In genomic region chr10:112687647-112688046, GRCh38 we compare ENCODE assay signal across 18 cellular contexts.
A peak's percentile ranks its signal among the peaks of the same experiment; 100 is the strongest.
DNase-seq lines count a peak whose midpoint lies in the region; ATAC-seq, FAIRE-seq and TF ChIP-seq lines count a peak whose summit lies in the region.
"Had no signal": no experiment of that assay in that cellular context is flagged by ENCODE, and none has a peak within 500 bp of the region (broad histone marks: within the 10 kb centered on the region; RNA-seq: fewer than 3 reads in every experiment).

No MANE protein-coding gene starts in this region.

- no CpG with 5 or more reads among the region's 4 CpGs for WGBS in IMR-90 (ENCODE audit: extremely low coverage in 2 of 2, insufficient read length in 1 of 2), 2 experiments
- WGBS in mesenchymal stem cell, result 89% methylated on average over 4 of the region's 4 CpGs

- H2BK12ac ChIP-seq in mesenchymal stem cell (ENCODE audit: low read length in 2 of 2), result peak overlapping the region in 1 of 2 experiments; percentile 42

- H3K9me3 ChIP-seq in IMR-90 (ENCODE audit: control insufficient read depth, insufficient read depth, low read length) (no peaks in the 10 kb centered on the region), mesenchymal stem cell (ENCODE audit: control insufficient read depth, low read length) (no peaks in the 10 kb centered on the region)

- H2BK15ac ChIP-seq in IMR-90 (ENCODE audit: low read depth, low read length) (no peak overlapping the region), mesenchymal stem cell (ENCODE audit: low read depth, poor library complexity, severe bottlenecking) (no peak overlapping the region)

- FAIRE-seq in HTR-8/SVneo (lab: Jason Lieb, UNC), result no peak

- dilution Hi-C loops in IMR-90 (cut with HindIII; ENCODE audit: low sequenced_read_pairs, unreplicated experiment), result no loop called here

- H3K27ac ChIP-seq in IMR-90 (ENCODE audit: insufficient read depth, low read length) (no peak overlapping the region), mesenchymal stem cell (ENCODE audit: low read length, poor library complexity, severe bottlenecking) (no peak overlapping the region)

- H3K9ac ChIP-seq in IMR-90 (ENCODE audit: low read depth, low read length), result no peak overlapping the region
- H3K9ac ChIP-seq in mesenchymal stem cell (ENCODE audit: low read length), result no peak overlapping the region

- no peaks in the 10 kb centered on the region for H4K20me1 ChIP-seq in IMR-90 (ENCODE audit: insufficient read depth, low read length)

- no peak overlapping the region for H2AK9ac ChIP-seq in IMR-90 (replicated peaks; ENCODE audit: low read depth, low read length, poor library complexity)

- H3K18ac ChIP-seq in IMR-90 (ENCODE audit: low read depth, low read length), result no peak overlapping the region
- H3K18ac ChIP-seq in mesenchymal stem cell (ENCODE audit: low read depth in 1 of 2, low read length in 2 of 2), result no peak overlapping the region

- no peak for TF ChIP-seq POLR2A in IMR-90 (IDR thresholded peaks at IDR 0.05; ENCODE audit: low read depth, low read length)

- no peak overlapping the region for H3K4me2 ChIP-seq in IMR-90 (ENCODE audit: low read depth, low read length)
- no peak overlapping the region for H3K4me2 ChIP-seq in mesenchymal stem cell (ENCODE audit: low read length, poor library complexity, severe bottlenecking)

- H4K5ac ChIP-seq in IMR-90 (ENCODE audit: low read depth, low read length), result no peak overlapping the region

- DNase-seq in Daoy (ENCODE audit: low read depth) (peak; percentile 2), IMR-90 (peak; percentile 64), choroid plexus epithelial cell (ENCODE audit: low read depth) (peak; percentile 59), mesenchymal stem cell (peak; percentile 53), HTR-8/SVneo (ENCODE audit: insufficient read length, low spot score) (no peak), foreskin melanocyte (no peak), NCI-H748 (lab: John Stamatoyannopoulos, UW; ENCODE audit: unreplicated experiment) (no peak)
- DNase-seq in activated CD4-positive, alpha-beta T cell treated with anti-CD3 and anti-CD28 coated beads for 48 hours, result no peak
- DNase-seq: activated CD4-positive, alpha-beta T cell treated with anti-CD3 and anti-CD28 coated beads, Interleukin-2, amount 10 ng/mL, durations not matched to agents 24 days and 14 days; activated T-cell treated with anti-CD3 and anti-CD28 coated beads, Interleukin-2, amount 50 U/mL, for 72 hours; amygdala; CD4-positive, alpha-beta T cell; endodermal cell; GDM1; Kasumi-1; NCI-H2171; stimulated activated naive CD4-positive, alpha-beta T cell treated with Interleukin-2 at 50 U/mL for 16 hours; T-cell had no signal

- H3K4me1 ChIP-seq in IMR-90 (ENCODE audit: control insufficient read depth, insufficient read depth, low read length), result no peaks in the 10 kb centered on the region
- H3K4me1 ChIP-seq in mesenchymal stem cell (ENCODE audit: control insufficient read depth, insufficient read depth, low read depth, low read length), result no peaks in the 10 kb centered on the region

- TF ChIP-seq CTCF in IMR-90 (conservative IDR thresholded peaks at IDR 0.05; ENCODE audit: low read depth, low read length), result no peak
- TF ChIP-seq CTCF in choroid plexus epithelial cell (conservative IDR thresholded peaks at IDR 0.05; ENCODE audit: low read depth, low read length), result no peak

- no peak overlapping the region for H2BK20ac ChIP-seq in IMR-90 (ENCODE audit: low read depth, low read length)

- H3K27me3 ChIP-seq in IMR-90 (ENCODE audit: control insufficient read depth, insufficient read depth, low read length) (no peaks in the 10 kb centered on the region), mesenchymal stem cell (ENCODE audit: control insufficient read depth in 1 of 2, insufficient read depth in 1 of 2, low read length in 2 of 2) (no peaks in the 10 kb centered on the region)

- H4K91ac ChIP-seq in IMR-90 (ENCODE audit: insufficient read depth, low read depth, low read length), result no peak overlapping the region
- no peak overlapping the region for H4K91ac ChIP-seq in mesenchymal stem cell (ENCODE audit: low read length)

- H2AK5ac ChIP-seq in IMR-90 (ENCODE audit: low read depth, low read length) (no peak overlapping the region), mesenchymal stem cell (ENCODE audit: low read length, severe bottlenecking) (no peak overlapping the region)

- H3K4ac ChIP-seq in IMR-90 (ENCODE audit: low read depth, low read length) (no peak overlapping the region), mesenchymal stem cell (ENCODE audit: low read depth in 1 of 2, low read length in 2 of 2) (no peak overlapping the region)

- in situ Hi-C loops in IMR-90 (cut with MboI; ENCODE audit: low sequenced_read_pairs), result no loop called here

- H3K23ac ChIP-seq in IMR-90 (ENCODE audit: low read depth, low read length), result no peak overlapping the region
- no peak overlapping the region for H3K23ac ChIP-seq in mesenchymal stem cell (ENCODE audit: low read length in 2 of 2)

- H2AFZ ChIP-seq in IMR-90 (replicated peaks; ENCODE audit: low read length, poor library complexity) (no peak overlapping the region), mesenchymal stem cell (ENCODE audit: low read depth, low read length) (no peak overlapping the region)

- H2BK120ac ChIP-seq in IMR-90 (ENCODE audit: low read depth, low read length) (no peak overlapping the region), mesenchymal stem cell (ENCODE audit: low read depth, low read length) (no peak overlapping the region)

- ATAC-seq in IMR-90 (ENCODE audit: low read depth), result peak; percentile 74
- ATAC-seq: activated T-cell treated with anti-CD3 and anti-CD28 coated beads, Interleukin-2, amount 50 U/mL, for 72 hours; T-cell had no signal

- H3K4me3 ChIP-seq in IMR-90 (ENCODE audit: insufficient read depth, low read depth, low read length), result no peak overlapping the region
- H3K4me3 ChIP-seq in choroid plexus epithelial cell (ENCODE audit: low read depth, low read length), result no peak overlapping the region
- H3K4me3 ChIP-seq in mesenchymal stem cell (ENCODE audit: insufficient read depth in 1 of 2, low read depth in 1 of 2, low read length in 2 of 2), result no peak overlapping the region

- POLR2A ChIA-PET in IMR-90 (lab: Charles Lee; ENCODE audit: unreplicated experiment), result interaction anchor here (0.6 kb wide), 2 partner anchors 9 to 29 kb away, joined by 3 to 7 read pairs; no protein-coding TSS in a partner anchor

- H3K36me3 ChIP-seq in IMR-90 (ENCODE audit: control insufficient read depth, insufficient read depth, low read length) (no peaks in the 10 kb centered on the region), mesenchymal stem cell (ENCODE audit: control insufficient read depth in 1 of 2, insufficient read depth in 2 of 2, low read depth in 1 of 2, low read length in 2 of 2) (no peaks in the 10 kb centered on the region)

- TF ChIP-seq RAD21 in IMR-90 (IDR thresholded peaks at IDR 0.05; ENCODE audit: low read length), result no peak

- peaks cover 3% of the 10 kb centered on the region; the same call in 1 of the 2 replicates for H3K9me1 ChIP-seq in IMR-90 (ENCODE audit: insufficient read depth, low read length)

- no peaks in the 10 kb centered on the region for H3K79me1 ChIP-seq in IMR-90 (ENCODE audit: low read depth in 1 of 2, low read length in 2 of 2)
- no peaks in the 10 kb centered on the region for H3K79me1 ChIP-seq in mesenchymal stem cell (replicated peaks; ENCODE audit: low read length, poor library complexity, severe bottlenecking)

- CTCF ChIA-PET in IMR-90 (lab: Yijun Ruan, JAX), result no interaction called here

- intact Hi-C loops in IMR-90 (cut with micrococcal nuclease), result no loop called here

- no TSS peak for BruUV-seq in IMR-90 (replicated peaks; lab: Mats Ljungman, UMichigan)

- H3K14ac ChIP-seq in IMR-90 (replicated peaks; ENCODE audit: low read depth, low read length) (no peak overlapping the region), mesenchymal stem cell (ENCODE audit: low read length in 2 of 2) (no peak overlapping the region)

- H4K8ac ChIP-seq in IMR-90 (ENCODE audit: low read depth in 2 of 2, low read length in 2 of 2) (no peak overlapping the region), mesenchymal stem cell (ENCODE audit: low read length) (no peak overlapping the region)

- H2BK5ac ChIP-seq in IMR-90 (ENCODE audit: low read depth, low read length, poor library complexity, severe bottlenecking) (no peak overlapping the region), mesenchymal stem cell (ENCODE audit: low read depth, low read length, poor library complexity, severe bottlenecking) (no peak overlapping the region)

- H3K56ac ChIP-seq in IMR-90 (ENCODE audit: extremely low read depth, insufficient read depth, low read length), result no peak overlapping the region

TF ChIP-seq in IMR-90, 13 proteins besides CTCF, POLR2A, EP300 and RAD21 (continues in another document):
- TF ChIP-seq USF2 (IDR thresholded peaks at IDR 0.05; ENCODE audit: low read depth, low read length), result no peak
- no peak for TF ChIP-seq BHLHE40 (IDR thresholded peaks at IDR 0.05; ENCODE audit: low read depth, low read length)
- TF ChIP-seq NFE2L2 (IDR thresholded peaks at IDR 0.05; ENCODE audit: low read depth, low read length), result no peak
- no peak for TF ChIP-seq CEBPB (IDR thresholded peaks at IDR 0.05; ENCODE audit: low read depth, low read length)
- TF ChIP-seq, protein P1, sequence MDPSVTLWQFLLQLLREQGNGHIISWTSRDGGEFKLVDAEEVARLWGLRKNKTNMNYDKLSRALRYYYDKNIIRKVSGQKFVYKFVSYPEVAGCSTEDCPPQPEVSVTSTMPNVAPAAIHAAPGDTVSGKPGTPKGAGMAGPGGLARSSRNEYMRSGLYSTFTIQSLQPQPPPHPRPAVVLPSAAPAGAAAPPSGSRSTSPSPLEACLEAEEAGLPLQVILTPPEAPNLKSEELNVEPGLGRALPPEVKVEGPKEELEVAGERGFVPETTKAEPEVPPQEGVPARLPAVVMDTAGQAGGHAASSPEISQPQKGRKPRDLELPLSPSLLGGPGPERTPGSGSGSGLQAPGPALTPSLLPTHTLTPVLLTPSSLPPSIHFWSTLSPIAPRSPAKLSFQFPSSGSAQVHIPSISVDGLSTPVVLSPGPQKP (IDR thresholded peaks at IDR 0.05; ENCODE audit: borderline replicate concordance, low read depth, low read length), result no peak
- no peak for TF ChIP-seq SMC3 (IDR thresholded peaks at IDR 0.05; ENCODE audit: low read depth, low read length)
- TF ChIP-seq MAFK (IDR thresholded peaks at IDR 0.05; ENCODE audit: low read depth, low read length), result no peak
- TF ChIP-seq RFX5 (IDR thresholded peaks at IDR 0.05; ENCODE audit: low read depth, low read length), result no peak
- no peak for TF ChIP-seq MXI1 (IDR thresholded peaks at IDR 0.05; ENCODE audit: borderline replicate concordance, low read depth, low read length)
- TF ChIP-seq RCOR1 (IDR thresholded peaks at IDR 0.05; ENCODE audit: insufficient replicate concordance, low read length), result no peak
- no peak for TF ChIP-seq MAZ (IDR thresholded peaks at IDR 0.05; ENCODE audit: borderline replicate concordance, low read depth, low read length)

Comparison
In these comparisons a context has a peak if more than half of its experiments do, and no peak if none do; other contexts are left out.
1. DNase-seq: peak in Daoy (single experiment), IMR-90 (single experiment), choroid plexus epithelial cell (single experiment) and mesenchymal stem cell (single experiment); none in HTR-8/SVneo (single experiment), activated CD4-positive, alpha-beta T cell treated with anti-CD3 and anti-CD28 coated beads for 48 hours (single experiment), foreskin melanocyte (single experiment) and NCI-H748 (single experiment).